In the genomic region with DNA sequence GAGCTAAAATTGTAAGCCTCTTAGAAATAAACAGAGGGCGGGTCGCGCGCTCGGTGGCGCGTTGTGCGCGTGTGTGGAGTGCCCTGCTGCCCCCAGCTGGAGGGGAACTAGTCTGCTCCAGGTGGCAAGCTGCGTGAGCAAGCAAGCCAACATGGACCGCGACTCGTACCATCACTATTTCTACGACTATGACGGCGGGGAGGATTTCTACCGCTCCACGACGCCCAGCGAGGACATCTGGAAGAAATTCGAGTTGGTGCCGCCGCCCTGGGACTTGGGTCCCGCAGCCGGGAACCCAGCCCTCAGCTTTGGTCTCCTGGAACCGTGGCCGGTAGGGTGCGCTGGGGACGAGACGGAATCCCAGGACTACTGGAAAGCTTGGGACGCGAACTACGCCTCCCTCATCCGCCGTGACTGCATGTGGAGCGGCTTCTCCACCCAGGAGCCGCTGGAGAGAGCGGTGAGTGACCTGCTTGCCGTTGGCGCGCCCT, we compare ENCODE assay signal across 12 cellular contexts.
DNase-seq lines count a peak whose midpoint lies in the region; ATAC-seq, FAIRE-seq and TF ChIP-seq lines count a peak whose summit lies in the region.
"Had no signal": no experiment of that assay in that cellular context is flagged by ENCODE, and none has a peak within 500 bp of the region (broad histone marks: within the 10 kb centered on the region; RNA-seq: fewer than 3 reads in every experiment).

No MANE protein-coding gene starts in this region.

- peak; percentile 11 for DNase-seq in stimulated activated CD4-positive, alpha-beta T cell treated with anti-CD3 and anti-CD28 coated beads, Interleukin-1b, Interleukin-23, amount 100 ng/mL, for 48 hours
- no peak for DNase-seq in stimulated activated CD4-positive, alpha-beta T cell treated with anti-CD3 and anti-CD28 coated beads, Interleukin-4, amount 100 ng/mL, for 24 hours
- DNase-seq in bronchial epithelial cell (ENCODE audit: low read depth), result peak; percentile 1
- peak; percentile 9 for DNase-seq in kidney tubule cell (ENCODE audit: low spot score)
- DNase-seq in NCI-H446 treated with DMSO at 0.1 percent for 48 hours (lab: John Stamatoyannopoulos, UW), result no peak
- no peak for DNase-seq in NCI-H526 treated with DMSO at 0.1 percent for 48 hours (lab: John Stamatoyannopoulos, UW)
- DNase-seq in activated gamma-delta T cell treated with Interleukin-2 at 50 U/mL for 16 hours, result no peak
- DNase-seq: NCI-H226, SHP77 treated with DMSO at 0.1 percent for 48 hours had no signal

- H3K4me3 ChIP-seq in bronchial epithelial cell (ENCODE audit: low read depth, low read length), result no peak overlapping the region
- H3K4me3 ChIP-seq: BLaER1 treated with 17β-estradiol and CSF1 and Interleukin-3, amounts not matched to agents 10 nM and 100 nM had no signal

- FAIRE-seq in bronchial epithelial cell (lab: Jason Lieb, UNC), result no peak
- FAIRE-seq: islet of Langerhans had no signal

- peak; percentile 10 for TF ChIP-seq CTCF in bronchial epithelial cell (IDR thresholded peaks at IDR 0.05; ENCODE audit: insufficient read depth, low read length, severe bottlenecking)

- H3K27me3 ChIP-seq in bronchial epithelial cell (ENCODE audit: control insufficient read depth, insufficient read depth, low read length), result no peaks in the 10 kb centered on the region

- H3K36me3 ChIP-seq in bronchial epithelial cell (ENCODE audit: control insufficient read depth, insufficient read depth, low read length), result no peaks in the 10 kb centered on the region
- H3K36me3 ChIP-seq: BLaER1 treated with 17β-estradiol and CSF1 and Interleukin-3, amounts not matched to agents 10 nM and 100 nM had no signal

- ATAC-seq in GM21360 (IDR thresholded peaks at IDR 0.05; ENCODE audit: unreplicated experiment), result no peak

Comparison
In these comparisons a context has a peak if more than half of its experiments do, and no peak if none do; other contexts are left out.
1. DNase-seq: peak in stimulated activated CD4-positive, alpha-beta T cell treated with anti-CD3 and anti-CD28 coated beads, Interleukin-1b, Interleukin-23, amount 100 ng/mL, for 48 hours (single experiment), bronchial epithelial cell (single experiment) and kidney tubule cell (single experiment); none in stimulated activated CD4-positive, alpha-beta T cell treated with anti-CD3 and anti-CD28 coated beads, Interleukin-4, amount 100 ng/mL, for 24 hours (single experiment), NCI-H446 treated with DMSO at 0.1 percent for 48 hours (single experiment), NCI-H526 treated with DMSO at 0.1 percent for 48 hours (single experiment) and activated gamma-delta T cell treated with Interleukin-2 at 50 U/mL for 16 hours (single experiment).